ENCODE assay signal across 8 cellular contexts in the genomic region with DNA sequence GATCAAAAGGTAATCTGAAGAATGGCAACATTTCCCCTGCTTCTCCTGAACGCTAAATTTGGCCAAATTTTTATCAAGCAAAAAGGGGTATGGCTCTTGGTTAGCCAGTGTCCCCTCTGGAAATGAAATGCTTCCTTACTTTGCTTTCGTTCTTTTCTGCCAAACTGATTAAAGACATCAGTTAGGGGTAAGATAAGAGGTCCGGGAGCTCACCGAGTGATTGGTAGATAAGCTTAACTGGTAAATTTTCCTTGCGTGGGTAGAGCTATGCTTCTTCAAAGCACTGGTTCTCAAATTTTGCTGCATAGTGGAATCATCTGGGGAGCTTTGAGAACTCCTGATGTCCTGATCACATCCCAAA.
DNase-seq lines count a peak whose midpoint lies in the region; ATAC-seq and TF ChIP-seq lines count a peak whose summit lies in the region.

No MANE protein-coding gene starts in this region.

- H3K4me1 Mint-ChIP-seq in natural killer cell, result peaks cover 27 to 36% of the 10 kb centered on the region in 2 donors

- DNase-seq in BJ (ENCODE audit: low read depth) (no peak), MG63 (no peak), coronary artery (ENCODE audit: low spot score) (no peak), natural killer cell (no peak), islet precursor cell (no peak), posterior cingulate gyrus (no peak), NCI-H1436 (lab: John Stamatoyannopoulos, UW) (no peak)

- ATAC-seq in natural killer cell, result peak in 1 of 3 donors; percentile 1
- ATAC-seq in HG03139 (IDR thresholded peaks at IDR 0.05; ENCODE audit: unreplicated experiment), result no peak

- H3K4me3 Mint-ChIP-seq in natural killer cell, result peak overlapping the region; percentile 95

- intact Hi-C loops in natural killer cell (cut with micrococcal nuclease), result loop anchor here (5.0 kb wide), 1 partner anchor 519 kb away; a partner anchor contains a TSS
- intact Hi-C loops in posterior cingulate gyrus (cut with DNase I), result loop anchor here (2.0 to 10.0 kb wide), 3 partner anchors 62 to 94 kb away; a partner anchor contains a TSS

- H3K27me3 Mint-ChIP-seq in natural killer cell (ENCODE audit: low read depth in 2 of 2), result peaks cover 3 to 11% of the 10 kb centered on the region in 2 donors

- H3K9me3 Mint-ChIP-seq in natural killer cell, result no peaks in the 10 kb centered on the region

- POLR2A ChIA-PET in BJ (lab: Charles Lee), result interaction anchor here (0.5 kb wide), 1 partner anchor 85 kb away, joined by 6 read pairs; no protein-coding TSS in a partner anchor

- no peaks in the 10 kb centered on the region for H3K9me3 ChIP-seq in MG63

- peak overlapping the region; percentile 87 to 90 for H3K27ac Mint-ChIP-seq in natural killer cell

- H3K4me3 ChIP-seq in BJ (ENCODE audit: low read depth, low read length) (peak overlapping the region; percentile 58), MG63 (peak overlapping the region; percentile 37; the same call in 1 of the 2 replicates), coronary artery (peak overlapping the region; percentile 95)

- CTCF ChIA-PET in BJ (lab: Yijun Ruan, JAX), result interaction anchor here (0.5 kb wide), 1 partner anchor 328 kb away, joined by 3 read pairs; no protein-coding TSS in a partner anchor

- H3K27me3 ChIP-seq in BJ (ENCODE audit: control insufficient read depth, insufficient read depth, low read length) (peaks cover 18% of the 10 kb centered on the region), MG63 (peaks cover 46% of the 10 kb centered on the region)

- H3K36me3 ChIP-seq in BJ (ENCODE audit: control insufficient read depth, insufficient read depth, low read length) (no peaks in the 10 kb centered on the region), MG63 (no peaks in the 10 kb centered on the region)

- H3K36me3 Mint-ChIP-seq in natural killer cell, result no peaks in the 10 kb centered on the region

- peak overlapping the region; percentile 77 to 89 for H3K27ac ChIP-seq in coronary artery

- no peak for TF ChIP-seq CTCF in BJ (IDR thresholded peaks at IDR 0.05; ENCODE audit: insufficient read depth, low read depth, low read length)
- no peak for TF ChIP-seq CTCF in coronary artery (IDR thresholded peaks at IDR 0.05)
- TF ChIP-seq CTCF in natural killer cell (IDR thresholded peaks at IDR 0.05), result no peak

Comparison
In these comparisons a context has a peak if more than half of its experiments do, and no peak if none do; other contexts are left out.
1. H3K4me3 ChIP-seq: peak in every context shown above with its lines; median percentile 95 in coronary artery; 58 in BJ; 37 in MG63.